11 cellular contexts compared by ENCODE assay signal in genomic region chr11:69333906-69334305, GRCh38. TPM values are rescaled to one million over a fixed set of nuclear protein-coding genes. Genes with fewer than 3 reads are reported as not detected.
"Had no signal": no experiment of that assay in that cellular context is flagged by ENCODE, and none has a peak within 500 bp of the region (broad histone marks: within the 10 kb centered on the region; RNA-seq: fewer than 3 reads in every experiment).

No MANE protein-coding gene starts in this region.

- H3K4me1 ChIP-seq: neural progenitor cell had no signal

- ATAC-seq: activated T-cell treated with anti-CD3 and anti-CD28 coated beads, Interleukin-2, amount 50 U/mL, for 4 hours; stimulated activated effector memory CD8-positive, alpha-beta T cell treated with anti-CD3 and anti-CD28 coated beads, Interleukin-12 subunit alpha, Interleukin-12 subunit beta, amount 100 ng/mL, for 72 hours; WTC11 had no signal

- DNase-seq: activated CD4-positive, alpha-beta T cell treated with anti-CD3 and anti-CD28 coated beads, Interleukin-2, amount 10 ng/mL, durations not matched to agents 24 days and 14 days; activated T-cell treated with anti-CD3 and anti-CD28 coated beads, Interleukin-2, amount 50 U/mL, for 4 hours; erythroblast; hippocampal formation; kidney glomerular epithelial cell; transverse colon had no signal

- H3K9me3 ChIP-seq: transverse colon had no signal

- H3K4me3 ChIP-seq: neural progenitor cell, smooth muscle cell, transverse colon had no signal

- H3K27me3 ChIP-seq: neural progenitor cell, transverse colon had no signal

- H3K27ac ChIP-seq: neural progenitor cell, transverse colon had no signal

- H3K36me3 ChIP-seq: neural progenitor cell, transverse colon had no signal

RNA-seq across cellular contexts. Expression of gene MYEOV, which starts 40.0 kb away (rescaled TPM):
- total RNA-seq: cardiac septum, smooth muscle cell had no signal
